In the genomic region with DNA sequence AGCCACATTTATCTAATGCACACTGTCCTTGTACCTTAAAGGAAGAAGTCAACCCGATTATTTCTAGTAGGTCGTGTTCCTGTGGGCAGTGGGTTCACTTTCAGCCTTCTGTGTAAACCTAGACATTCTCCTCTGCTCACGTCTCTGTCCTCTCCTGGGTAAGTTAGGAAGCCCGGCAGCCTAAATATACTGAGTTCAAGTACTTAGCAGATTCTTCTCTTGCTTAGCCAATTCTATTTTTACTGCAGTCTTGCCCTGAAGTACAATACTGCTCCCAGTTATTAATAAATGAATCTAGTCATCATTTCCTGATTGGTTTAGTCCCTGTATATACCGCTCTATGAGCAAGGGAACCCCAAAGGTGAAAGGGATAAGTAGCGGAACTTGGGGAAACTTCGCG, we compare ENCODE assay signal across 23 cellular contexts. TPM values are rescaled to one million over a fixed set of nuclear protein-coding genes. Genes with fewer than 3 reads are reported as not detected.
DNase-seq lines count a peak whose midpoint lies in the region; ATAC-seq and TF ChIP-seq lines count a peak whose summit lies in the region.
"Had no signal": no experiment of that assay in that cellular context is flagged by ENCODE, and none has a peak within 500 bp of the region (broad histone marks: within the 10 kb centered on the region; RNA-seq: fewer than 3 reads in every experiment).

No MANE protein-coding gene starts in this region.

- H3K4me1 ChIP-seq in heart right ventricle (peaks cover 0 to 7% (median 0%) of the 10 kb centered on the region in 9 donors), HAP-1 (no peaks in the 10 kb centered on the region), hepatocyte (ENCODE audit: insufficient read depth) (no peaks in the 10 kb centered on the region)
- H3K4me1 ChIP-seq: A549; BE2C; BLaER1 treated with 17β-estradiol and CSF1 and Interleukin-3, amounts not matched to agents 10 nM and 100 nM had no signal

- DNase-seq in Right ventricle myocardium superior (no peak), cardiac septum (ENCODE audit: low spot score) (no peak), heart right ventricle (no peak), left ventricle myocardium superior (no peak), HAP-1 (ENCODE audit: low spot score in 2 of 2) (no peak), hepatocyte (ENCODE audit: low spot score) (no peak), foreskin fibroblast (no peak)
- DNase-seq: 8988T; ACHN; AML-193; BE2C; CD4-positive, alpha-beta T cell; CD8-positive, alpha-beta memory T cell; DMS 273 treated with DMSO at 0.1 percent for 48 hours; DMS79; EL; GDM1; GM23248; H7 had no signal

- H4K20me1 ChIP-seq in hepatocyte (ENCODE audit: insufficient read depth, poor library complexity, severe bottlenecking) = no peaks in the 10 kb centered on the region
- H4K20me1 ChIP-seq: BLaER1 treated with 17β-estradiol and CSF1 and Interleukin-3, amounts not matched to agents 10 nM and 100 nM had no signal

- H3K4me3 ChIP-seq in heart right ventricle (no peak overlapping the region), HAP-1 (no peak overlapping the region), hepatocyte (no peak overlapping the region), foreskin fibroblast (ENCODE audit: low read depth in 1 of 2, low read length in 2 of 2) (no peak overlapping the region)
- H3K4me3 ChIP-seq: A549; BLaER1 treated with 17β-estradiol and CSF1 and Interleukin-3, amounts not matched to agents 10 nM and 100 nM; GM12878; GM23248 had no signal

- H3K27ac ChIP-seq in heart right ventricle = peak overlapping the region in 3 of 10 donors; percentile 30 to 39 (median 39)
- H3K27ac ChIP-seq in hepatocyte = no peak overlapping the region
- H3K27ac ChIP-seq: A549; BLaER1 treated with 17β-estradiol and CSF1 and Interleukin-3, amounts not matched to agents 10 nM and 100 nM; GM23248 had no signal

- ATAC-seq in Right ventricle myocardium superior (ENCODE audit: poor library complexity) = peak; percentile 75
- peak in 7 of 8 donors; percentile 35 to 94 (median 69) for ATAC-seq in heart right ventricle
- peak; percentile 98 for ATAC-seq in left ventricle myocardium superior
- ATAC-seq: A549, GM12878, HCT116 had no signal

- H2AFZ ChIP-seq in hepatocyte = no peak overlapping the region
- H2AFZ ChIP-seq: GM23248 had no signal

- WGBS in heart right ventricle, 2 donors = 79 to 81% methylated on average over 8 of the region's 8 CpGs
- 84% methylated on average over 8 of the region's 8 CpGs for WGBS in hepatocyte (ENCODE audit: low lambda C conversion rate, missing lambda C conversion rate)

- H3K9me2 ChIP-seq in hepatocyte (replicated peaks; ENCODE audit: insufficient read depth) = no peaks in the 10 kb centered on the region

- intact Hi-C loops in Right ventricle myocardium superior (cut with DNase I) = no loop called here
- intact Hi-C loops in cardiac septum (cut with DNase I) = no loop called here
- intact Hi-C loops in heart right ventricle (cut with DNase I) = no loop called here
- intact Hi-C loops in left ventricle myocardium superior (cut with micrococcal nuclease) = no loop called here

- H3K79me2 ChIP-seq in hepatocyte = no peaks in the 10 kb centered on the region

- no peak for TF ChIP-seq CTCF in heart right ventricle (IDR thresholded peaks at IDR 0.05)
- no peak for TF ChIP-seq CTCF in hepatocyte (IDR thresholded peaks at IDR 0.05; ENCODE audit: poor library complexity)
- no peak for TF ChIP-seq CTCF in foreskin fibroblast (IDR thresholded peaks at IDR 0.05; ENCODE audit: low read depth, low read length)

- no peak overlapping the region for H3K4me2 ChIP-seq in hepatocyte
- H3K4me2 ChIP-seq: A549; BLaER1 treated with 17β-estradiol and CSF1 and Interleukin-3, amounts not matched to agents 10 nM and 100 nM had no signal

- H3K36me3 ChIP-seq in heart right ventricle = no peaks in the 10 kb centered on the region
- H3K36me3 ChIP-seq in HAP-1 (replicated peaks) = no peaks in the 10 kb centered on the region
- H3K36me3 ChIP-seq in hepatocyte (replicated peaks; ENCODE audit: insufficient read depth, low read depth) = no peaks in the 10 kb centered on the region
- H3K36me3 ChIP-seq: BE2C; BLaER1 treated with 17β-estradiol and CSF1 and Interleukin-3, amounts not matched to agents 10 nM and 100 nM had no signal

- in situ Hi-C loops in HAP-1 (cut with MboI; ENCODE audit: low sequenced_read_pairs) = no loop called here

- H3K9me3 ChIP-seq in heart right ventricle (peaks cover 0 to 25% (median 8%) of the 10 kb centered on the region in 11 donors), HAP-1 (no peaks in the 10 kb centered on the region), hepatocyte (ENCODE audit: low read depth) (no peaks in the 10 kb centered on the region)
- H3K9me3 ChIP-seq: BE2C had no signal

- no peaks in the 10 kb centered on the region for H3K27me3 ChIP-seq in heart right ventricle
- H3K27me3 ChIP-seq in HAP-1 (ENCODE audit: low read depth) = no peaks in the 10 kb centered on the region
- no peaks in the 10 kb centered on the region for H3K27me3 ChIP-seq in hepatocyte
- H3K27me3 ChIP-seq: BLaER1 treated with 17β-estradiol and CSF1 and Interleukin-3, amounts not matched to agents 10 nM and 100 nM had no signal

RNA-seq across cellular contexts. Expression of a gene that starts 14.6 kb away (rescaled TPM):
- total RNA-seq in Right ventricle myocardium superior = 0.40 TPM
- total RNA-seq in cardiac septum = 1.8 TPM
- 1 to 10 TPM in 5 of 10 donors, under 1 TPM in 5; 0.15 to 2.5 (median 1.2) TPM for total RNA-seq in heart right ventricle
- polyA plus RNA-seq in heart right ventricle = under 1 TPM; 0.06 to 0.44 TPM
- total RNA-seq in left ventricle myocardium superior = 0.79 TPM
- total RNA-seq in hepatocyte = 6.9 and 7.7 TPM in 2 replicates
- 1.9 and 2.4 TPM in 2 replicates for polyA plus RNA-seq in hepatocyte

RNA-seq across cellular contexts. Expression of a gene that starts 45.8 kb away (rescaled TPM):
- total RNA-seq in Right ventricle myocardium superior (101 TPM), cardiac septum (103 TPM), heart right ventricle (100 to 1,000 TPM in 6 of 10 donors, 10 to 100 TPM in 4; 70.7 to 122 (median 101) TPM), left ventricle myocardium superior (98.0 TPM), hepatocyte (31.1 and 39.1 TPM in 2 replicates)
- polyA plus RNA-seq in heart right ventricle (10 to 100 TPM; 50.3 to 69.9 TPM), hepatocyte (50.7 and 62.4 TPM in 2 replicates)
